1 cellular context compared by ENCODE assay signal in the genomic region with DNA sequence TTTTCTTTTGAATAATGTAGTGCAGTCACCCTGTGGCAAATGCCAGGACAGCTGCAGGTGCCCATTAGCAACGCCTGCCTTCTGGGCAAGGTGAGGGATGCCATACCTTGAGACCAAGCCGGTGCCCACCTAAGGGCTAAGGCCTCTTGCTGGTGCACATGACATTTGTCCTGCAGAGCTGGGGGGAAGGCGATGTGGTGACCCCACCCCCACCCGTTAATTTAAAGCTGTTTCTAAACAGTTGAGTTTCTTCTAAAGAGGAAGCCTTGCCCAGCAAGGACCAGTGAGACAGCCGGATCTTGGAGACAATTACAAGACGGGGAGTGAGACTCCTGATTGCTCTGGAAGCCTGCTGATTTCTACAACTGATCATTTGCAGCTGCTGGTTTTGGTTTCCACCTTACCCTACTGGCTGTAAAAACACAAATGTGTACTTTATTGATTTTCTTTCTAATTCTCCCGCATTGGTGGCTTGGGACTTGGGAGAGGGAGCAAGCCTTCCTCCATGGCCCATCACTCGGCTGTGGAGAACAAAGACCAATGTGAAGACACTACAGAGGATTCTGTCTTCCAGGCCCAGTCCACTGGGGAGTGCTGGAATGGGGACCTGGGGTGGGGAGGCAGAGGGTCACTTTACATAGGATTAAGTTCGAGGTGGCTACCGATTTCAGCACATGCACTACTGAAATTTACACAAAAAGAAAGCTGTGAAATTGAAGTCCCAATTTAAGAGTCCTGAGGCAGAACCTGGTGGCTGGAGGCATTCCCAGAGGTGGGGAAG.
TF ChIP-seq lines count a peak whose summit lies in the region.

No MANE protein-coding gene starts in this region.

TF ChIP-seq in GM23338, 12 proteins besides CTCF, POLR2A, EP300 and RAD21 (continued from another document):
- TF ChIP-seq, protein P1, sequence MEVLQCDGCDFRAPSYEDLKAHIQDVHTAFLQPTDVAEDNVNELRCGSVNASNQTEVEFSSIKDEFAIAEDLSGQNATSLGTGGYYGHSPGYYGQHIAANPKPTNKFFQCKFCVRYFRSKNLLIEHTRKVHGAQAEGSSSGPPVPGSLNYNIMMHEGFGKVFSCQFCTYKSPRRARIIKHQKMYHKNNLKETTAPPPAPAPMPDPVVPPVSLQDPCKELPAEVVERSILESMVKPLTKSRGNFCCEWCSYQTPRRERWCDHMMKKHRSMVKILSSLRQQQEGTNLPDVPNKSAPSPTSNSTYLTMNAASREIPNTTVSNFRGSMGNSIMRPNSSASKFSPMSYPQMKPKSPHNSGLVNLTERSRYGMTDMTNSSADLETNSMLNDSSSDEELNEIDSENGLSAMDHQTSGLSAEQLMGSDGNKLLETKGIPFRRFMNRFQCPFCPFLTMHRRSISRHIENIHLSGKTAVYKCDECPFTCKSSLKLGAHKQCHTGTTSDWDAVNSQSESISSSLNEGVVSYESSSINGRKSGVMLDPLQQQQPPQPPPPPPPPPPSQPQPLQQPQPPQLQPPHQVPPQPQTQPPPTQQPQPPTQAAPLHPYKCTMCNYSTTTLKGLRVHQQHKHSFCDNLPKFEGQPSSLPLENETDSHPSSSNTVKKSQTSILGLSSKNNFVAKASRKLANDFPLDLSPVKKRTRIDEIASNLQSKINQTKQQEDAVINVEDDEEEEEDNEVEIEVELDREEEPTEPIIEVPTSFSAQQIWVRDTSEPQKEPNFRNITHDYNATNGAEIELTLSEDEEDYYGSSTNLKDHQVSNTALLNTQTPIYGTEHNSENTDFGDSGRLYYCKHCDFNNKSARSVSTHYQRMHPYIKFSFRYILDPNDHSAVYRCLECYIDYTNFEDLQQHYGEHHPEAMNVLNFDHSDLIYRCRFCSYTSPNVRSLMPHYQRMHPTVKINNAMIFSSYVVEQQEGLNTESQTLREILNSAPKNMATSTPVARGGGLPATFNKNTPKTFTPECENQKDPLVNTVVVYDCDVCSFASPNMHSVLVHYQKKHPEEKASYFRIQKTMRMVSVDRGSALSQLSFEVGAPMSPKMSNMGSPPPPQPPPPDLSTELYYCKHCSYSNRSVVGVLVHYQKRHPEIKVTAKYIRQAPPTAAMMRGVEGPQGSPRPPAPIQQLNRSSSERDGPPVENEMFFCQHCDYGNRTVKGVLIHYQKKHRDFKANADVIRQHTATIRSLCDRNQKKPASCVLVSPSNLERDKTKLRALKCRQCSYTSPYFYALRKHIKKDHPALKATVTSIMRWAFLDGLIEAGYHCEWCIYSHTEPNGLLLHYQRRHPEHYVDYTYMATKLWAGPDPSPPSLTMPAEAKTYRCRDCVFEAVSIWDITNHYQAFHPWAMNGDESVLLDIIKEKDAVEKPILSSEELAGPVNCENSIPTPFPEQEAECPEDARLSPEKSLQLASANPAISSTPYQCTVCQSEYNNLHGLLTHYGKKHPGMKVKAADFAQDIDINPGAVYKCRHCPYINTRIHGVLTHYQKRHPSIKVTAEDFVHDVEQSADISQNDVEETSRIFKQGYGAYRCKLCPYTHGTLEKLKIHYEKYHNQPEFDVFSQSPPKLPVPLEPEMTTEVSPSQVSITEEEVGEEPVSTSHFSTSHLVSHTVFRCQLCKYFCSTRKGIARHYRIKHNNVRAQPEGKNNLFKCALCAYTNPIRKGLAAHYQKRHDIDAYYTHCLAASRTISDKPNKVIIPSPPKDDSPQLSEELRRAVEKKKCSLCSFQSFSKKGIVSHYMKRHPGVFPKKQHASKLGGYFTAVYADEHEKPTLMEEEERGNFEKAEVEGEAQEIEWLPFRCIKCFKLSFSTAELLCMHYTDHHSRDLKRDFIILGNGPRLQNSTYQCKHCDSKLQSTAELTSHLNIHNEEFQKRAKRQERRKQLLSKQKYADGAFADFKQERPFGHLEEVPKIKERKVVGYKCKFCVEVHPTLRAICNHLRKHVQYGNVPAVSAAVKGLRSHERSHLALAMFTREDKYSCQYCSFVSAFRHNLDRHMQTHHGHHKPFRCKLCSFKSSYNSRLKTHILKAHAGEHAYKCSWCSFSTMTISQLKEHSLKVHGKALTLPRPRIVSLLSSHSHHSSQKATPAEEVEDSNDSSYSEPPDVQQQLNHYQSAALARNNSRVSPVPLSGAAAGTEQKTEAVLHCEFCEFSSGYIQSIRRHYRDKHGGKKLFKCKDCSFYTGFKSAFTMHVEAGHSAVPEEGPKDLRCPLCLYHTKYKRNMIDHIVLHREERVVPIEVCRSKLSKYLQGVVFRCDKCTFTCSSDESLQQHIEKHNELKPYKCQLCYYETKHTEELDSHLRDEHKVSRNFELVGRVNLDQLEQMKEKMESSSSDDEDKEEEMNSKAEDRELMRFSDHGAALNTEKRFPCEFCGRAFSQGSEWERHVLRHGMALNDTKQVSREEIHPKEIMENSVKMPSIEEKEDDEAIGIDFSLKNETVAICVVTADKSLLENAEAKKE (CRISPR knock-in tag; IDR thresholded peaks at IDR 0.05) = no peak
- no peak for TF ChIP-seq EZH2 (IDR thresholded peaks at IDR 0.05; ENCODE audit: low read depth, unreplicated experiment)
